15 cellular contexts compared by ENCODE assay signal in genomic region chr13:108957369-108958012, GRCh38.
DNase-seq lines count a peak whose midpoint lies in the region; ATAC-seq, FAIRE-seq and TF ChIP-seq lines count a peak whose summit lies in the region.
"Had no signal": no experiment of that assay in that cellular context is flagged by ENCODE, and none has a peak within 500 bp of the region (broad histone marks: within the 10 kb centered on the region; RNA-seq: fewer than 3 reads in every experiment).

No MANE protein-coding gene starts in this region.

- FAIRE-seq in RCC 7860 (lab: Jason Lieb, UNC) (peak; percentile 38), GM19239 (lab: Jason Lieb, UNC) (no peak)

- peak; percentile 19 for TF ChIP-seq CTCF in epithelial cell of esophagus (IDR thresholded peaks at IDR 0.05; ENCODE audit: insufficient read depth, low read depth, low read length, missing control alignments)

- WGBS in aorta, 2 donors, result 24 to 26% methylated on average over 11 of the region's 11 CpGs

- in situ Hi-C loops in Caki2 (cut with HindIII; ENCODE audit: low pct_unique_long_range_greater_than_20kb, low sequenced_read_pairs), result no loop called here

- H3K4me3 ChIP-seq in epithelial cell of esophagus (ENCODE audit: low read length), result no peak overlapping the region
- no peak overlapping the region for H3K4me3 ChIP-seq in aorta (ENCODE audit: low read length in 2 of 2)
- H3K4me3 ChIP-seq: esophagus squamous epithelium, transverse colon had no signal

- no peak for ATAC-seq in aorta (ENCODE audit: low FRiP score)

- H3K27me3 ChIP-seq in aorta (ENCODE audit: control insufficient read depth in 1 of 2, insufficient read depth in 2 of 2, low read length in 1 of 2), result no peaks in the 10 kb centered on the region
- H3K27me3 ChIP-seq: esophagus squamous epithelium, transverse colon had no signal

- H3K36me3 ChIP-seq in aorta (ENCODE audit: control insufficient read depth in 1 of 2, insufficient read depth in 2 of 2, low read length in 1 of 2), result no peaks in the 10 kb centered on the region
- H3K36me3 ChIP-seq: esophagus squamous epithelium, transverse colon had no signal

- H3K4me1 ChIP-seq in aorta (ENCODE audit: control insufficient read depth in 1 of 2, insufficient read depth in 2 of 2, low read length in 2 of 2), result no peaks in the 10 kb centered on the region
- H3K4me1 ChIP-seq: transverse colon had no signal

- no peaks in the 10 kb centered on the region for H3K9me3 ChIP-seq in aorta (ENCODE audit: control insufficient read depth, low read length)
- H3K9me3 ChIP-seq: esophagus squamous epithelium, transverse colon had no signal

- intact Hi-C loops in aorta (cut with DNase I), result loop anchor here in 1 of 2 donors (5.0 kb wide), 1 partner anchor 40 kb away; no protein-coding TSS in a partner anchor

- DNase-seq in Caki2 (ENCODE audit: low read depth), result peak; percentile 82
- peak; percentile 76 for DNase-seq in RCC 7860 (ENCODE audit: low spot score)
- peak; percentile 89 for DNase-seq in epithelial cell of esophagus (ENCODE audit: low read depth)
- peak; percentile 60 for DNase-seq in non-pigmented ciliary epithelial cell (ENCODE audit: low read depth)
- DNase-seq in NCI-H1436 treated with DMSO at 0.1 percent for 48 hours (lab: John Stamatoyannopoulos, UW), result no peak
- DNase-seq in activated T-cell treated with anti-CD3 and anti-CD28 coated beads for 4 hours, result no peak
- DNase-seq in aorta, result no peak
- DNase-seq in GM19239 (ENCODE audit: insufficient read length, low spot score), result no peak
- DNase-seq: activated effector memory CD4-positive, alpha-beta T cell treated with anti-CD3 and anti-CD28 coated beads, Interleukin-2, amount 50 U/mL, for 16 hours; DMS53; esophagus squamous epithelium; naive B cell; NCI-H524; stimulated activated CD4-positive, alpha-beta T cell treated with anti-CD3 and anti-CD28 coated beads, Interleukin-4, amount 100 ng/mL, for 24 hours; transverse colon had no signal

- no peak overlapping the region for H3K27ac ChIP-seq in aorta (ENCODE audit: low read depth in 1 of 2, low read length in 2 of 2)
- H3K27ac ChIP-seq: esophagus squamous epithelium, transverse colon had no signal

Comparison
In these comparisons a context has a peak if more than half of its experiments do, and no peak if none do; other contexts are left out.
1. DNase-seq: peak in Caki2 (single experiment), RCC 7860 (single experiment), epithelial cell of esophagus (single experiment) and non-pigmented ciliary epithelial cell (single experiment); none in NCI-H1436 treated with DMSO at 0.1 percent for 48 hours (single experiment), activated T-cell treated with anti-CD3 and anti-CD28 coated beads for 4 hours (single experiment), aorta (0 of 2) and GM19239 (single experiment).